35 cellular contexts compared by ENCODE assay signal in the genomic region with DNA sequence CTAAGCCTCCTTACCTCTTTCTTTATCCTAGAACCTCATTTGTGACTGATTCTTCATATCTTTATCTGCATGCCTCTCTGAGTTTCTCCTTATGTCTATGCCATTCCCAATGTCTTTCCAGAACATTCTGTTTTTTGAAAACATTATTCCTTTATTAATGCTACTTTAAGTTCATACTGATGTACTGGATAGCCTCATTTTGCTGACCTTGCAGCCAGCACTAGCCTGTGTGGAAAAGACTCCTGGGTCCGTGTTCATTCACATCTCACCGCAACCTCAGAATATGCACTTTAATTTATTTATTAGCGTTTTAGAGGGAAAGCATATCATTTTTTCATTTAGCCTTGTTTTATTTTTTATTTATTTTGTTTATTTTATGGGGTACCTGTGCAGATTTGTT.
DNase-seq lines count a peak whose midpoint lies in the region; ATAC-seq, FAIRE-seq and TF ChIP-seq lines count a peak whose summit lies in the region.
"Had no signal": no experiment of that assay in that cellular context is flagged by ENCODE, and none has a peak within 500 bp of the region (broad histone marks: within the 10 kb centered on the region; RNA-seq: fewer than 3 reads in every experiment).

No MANE protein-coding gene starts in this region.

- dilution Hi-C loops in IMR-90 (cut with HindIII; ENCODE audit: low sequenced_read_pairs, unreplicated experiment): no loop called here

- CTCF ChIA-PET in HepG2 (lab: Yijun Ruan, JAX; ENCODE audit: low intra/inter-chr PET ratio, low total read pairs) (no interaction called here), A549 (lab: Yijun Ruan, JAX) (no interaction called here), IMR-90 (lab: Yijun Ruan, JAX) (no interaction called here), K562 (lab: Yijun Ruan, JAX; ENCODE audit: low intra/inter-chr PET ratio) (no interaction called here)

- in situ Hi-C loops in HepG2 (cut with HindIII; ENCODE audit: extremely low pct_ligation_motif_present, low pct_unique_long_range_greater_than_20kb) (no loop called here), IMR-90 (cut with MboI; ENCODE audit: low sequenced_read_pairs) (no loop called here), K562 (cut with MboI) (no loop called here)

- no peak overlapping the region for H2BK20ac ChIP-seq in IMR-90 (ENCODE audit: low read depth, low read length)

- no peak overlapping the region for H2AK5ac ChIP-seq in IMR-90 (ENCODE audit: low read depth, low read length)

- no peak overlapping the region for H3K27ac Mint-ChIP-seq in progenitor cell of endocrine pancreas
- H3K27ac Mint-ChIP-seq: B cell; CD14-positive monocyte; CD4-positive, alpha-beta memory T cell; CD4-positive, alpha-beta T cell; CD4-positive, CD25-positive, alpha-beta regulatory T cell; CD8-positive, alpha-beta memory T cell; CD8-positive, alpha-beta T cell had no signal

- H3K9me3 ChIP-seq in HepG2 (ENCODE audit: low read length) (peaks cover 16% of the 10 kb centered on the region; the same call in 1 of the 2 replicates), right lobe of liver (no peaks in the 10 kb centered on the region), A549 (no peaks in the 10 kb centered on the region), IMR-90 (ENCODE audit: control insufficient read depth, insufficient read depth, low read length) (no peaks in the 10 kb centered on the region), K562 (replicated peaks; ENCODE audit: control insufficient read depth, insufficient read depth, low read depth, low read length) (no peaks in the 10 kb centered on the region)
- H3K9me3 ChIP-seq: BE2C had no signal

- H3K4me1 ChIP-seq in HepG2 (ENCODE audit: insufficient read depth, low read length) (no peaks in the 10 kb centered on the region), right lobe of liver (no peaks in the 10 kb centered on the region), A549 (no peaks in the 10 kb centered on the region), IMR-90 (ENCODE audit: control insufficient read depth, insufficient read depth, low read length) (no peaks in the 10 kb centered on the region), K562 (replicated peaks in 1 of 2; ENCODE audit: control insufficient read depth in 2 of 2, insufficient read depth in 2 of 2, low read length in 2 of 2) (no peaks in the 10 kb centered on the region)
- H3K4me1 ChIP-seq: BE2C; BLaER1; BLaER1 treated with 17β-estradiol and CSF1 and Interleukin-3, amounts not matched to agents 10 nM and 100 nM; Caco-2 had no signal

- H3K36me3 Mint-ChIP-seq in progenitor cell of endocrine pancreas (ENCODE audit: insufficient read depth): peaks cover 5% of the 10 kb centered on the region
- H3K36me3 Mint-ChIP-seq: CD14-positive monocyte; CD8-positive, alpha-beta T cell had no signal

- H4K8ac ChIP-seq in IMR-90 (ENCODE audit: low read depth in 2 of 2, low read length in 2 of 2): no peak overlapping the region

- H2BK15ac ChIP-seq in IMR-90 (ENCODE audit: low read depth, low read length): no peak overlapping the region

- H4K5ac ChIP-seq in IMR-90 (ENCODE audit: low read depth, low read length): no peak overlapping the region

- peaks cover 29% of the 10 kb centered on the region for H3K9me3 Mint-ChIP-seq in progenitor cell of endocrine pancreas (ENCODE audit: low read depth)

- H3K27me3 Mint-ChIP-seq in progenitor cell of endocrine pancreas: no peaks in the 10 kb centered on the region

- no peak overlapping the region for H2AK9ac ChIP-seq in IMR-90 (replicated peaks; ENCODE audit: low read depth, low read length, poor library complexity)

- BruUV-seq in HepG2 (replicated peaks; lab: Mats Ljungman, UMichigan) (no TSS peak), IMR-90 (replicated peaks; lab: Mats Ljungman, UMichigan) (no TSS peak), K562 (replicated peaks; lab: Mats Ljungman, UMichigan) (no TSS peak)

- H3K79me2 ChIP-seq in HepG2 (ENCODE audit: insufficient read depth, low read length): no peaks in the 10 kb centered on the region
- H3K79me2 ChIP-seq in K562 (ENCODE audit: control insufficient read depth, insufficient read depth, low read length): no peaks in the 10 kb centered on the region

- 38% methylated on average over 3 of the region's 3 CpGs for WGBS in HepG2 (ENCODE audit: low lambda C conversion rate)
- 90% methylated on average over 3 of the region's 3 CpGs for WGBS in right lobe of liver (ENCODE audit: insufficient coverage, low coverage, low lambda C conversion rate, missing lambda C conversion rate)
- 38% methylated on average over 3 of the region's 3 CpGs for WGBS in A549 (ENCODE audit: missing lambda C conversion rate)
- no CpG with 5 or more reads among the region's 3 CpGs for WGBS in IMR-90 (ENCODE audit: extremely low coverage in 2 of 2, insufficient read length in 1 of 2), 2 experiments
- 0% methylated on average over 3 of the region's 3 CpGs for WGBS in K562 (ENCODE audit: insufficient coverage, low coverage, missing lambda C conversion rate)

- no peak overlapping the region for H3K4ac ChIP-seq in IMR-90 (ENCODE audit: low read depth, low read length)

- H3K56ac ChIP-seq in IMR-90 (ENCODE audit: extremely low read depth, insufficient read depth, low read length): no peak overlapping the region

- TF ChIP-seq RAD21 in HepG2 (CRISPR knock-in tag; IDR thresholded peaks at IDR 0.05) (no peak), A549 (conservative IDR thresholded peaks at IDR 0.05 in 1 of 2, IDR thresholded peaks at IDR 0.05 in 1 of 2) (no peak), IMR-90 (IDR thresholded peaks at IDR 0.05; ENCODE audit: low read length) (no peak), K562 (CRISPR knock-in tag; conservative IDR thresholded peaks at IDR 0.05 in 1 of 2, IDR thresholded peaks at IDR 0.05 in 1 of 2) (no peak)

- H2BK5ac ChIP-seq in IMR-90 (ENCODE audit: low read depth, low read length, poor library complexity, severe bottlenecking): no peak overlapping the region

- H3K27me3 ChIP-seq in HepG2 (ENCODE audit: control insufficient read depth in 1 of 2, insufficient read depth in 2 of 2, low read length in 2 of 2) (no peaks in the 10 kb centered on the region), right lobe of liver (no peaks in the 10 kb centered on the region), IMR-90 (ENCODE audit: control insufficient read depth, insufficient read depth, low read length) (no peaks in the 10 kb centered on the region), K562 (ENCODE audit: control insufficient read depth in 2 of 2, insufficient read depth in 2 of 2, low read length in 2 of 2) (peaks cover 0 to 6% of the 10 kb centered on the region in 2 experiments; a peak in 1 of 5 replicates)
- H3K27me3 ChIP-seq: BE2C; BLaER1; BLaER1 treated with 17β-estradiol and CSF1 and Interleukin-3, amounts not matched to agents 10 nM and 100 nM had no signal

- DNase-seq in HepG2 (ENCODE audit: low spot score): no peak
- no peak for DNase-seq in right lobe of liver
- no peak for DNase-seq in A549 (ENCODE audit: low read depth in 1 of 2, low spot score in 1 of 2)
- no peak for DNase-seq in IMR-90
- no peak for DNase-seq in K562 (ENCODE audit: extremely low read depth in 1 of 4, low spot score in 3 of 4)
- no peak for DNase-seq in progenitor cell of endocrine pancreas (ENCODE audit: low spot score, unreplicated experiment)
- DNase-seq in GM12891 (ENCODE audit: insufficient read length, low spot score): no peak
- DNase-seq: 8988T; ACHN; AML-193; BE2C; C1 segment of cervical spinal cord; Caco-2; Calu3; CD4-positive, alpha-beta memory T cell; CD4-positive, alpha-beta T cell; CD4-positive, CD25-positive, alpha-beta regulatory T cell; CD8-positive, alpha-beta memory T cell; CD8-positive, alpha-beta T cell; COR-L47; DMS 273 treated with DMSO at 0.1 percent for 48 hours; DMS153; DMS53; DMS79; DMS79 treated with DMSO at 0.1 percent for 48 hours; DND-41; EL had no signal

- intact Hi-C loops in HepG2 (cut with micrococcal nuclease; ENCODE audit: unreplicated experiment) (no loop called here), right lobe of liver (cut with DNase I) (no loop called here), IMR-90 (cut with micrococcal nuclease) (no loop called here), K562 (cut with micrococcal nuclease) (no loop called here)

- TF ChIP-seq POLR2A in HepG2 (IDR thresholded peaks at IDR 0.05; ENCODE audit: insufficient read depth in 1 of 2, low read depth in 2 of 2, low read length in 2 of 2) (no peak), right lobe of liver (IDR thresholded peaks at IDR 0.05) (no peak), A549 (IDR thresholded peaks at IDR 0.05; ENCODE audit: low read length) (no peak), IMR-90 (IDR thresholded peaks at IDR 0.05; ENCODE audit: low read depth, low read length) (no peak), K562 (conservative IDR thresholded peaks at IDR 0.05) (no peak), GM12891 (IDR thresholded peaks at IDR 0.05; ENCODE audit: low read depth, low read length) (no peak)

- FAIRE-seq in HepG2 (lab: Jason Lieb, UNC) (no peak), A549 (lab: Jason Lieb, UNC) (no peak), K562 (lab: Jason Lieb, UNC) (no peak), GM12891 (lab: Jason Lieb, UNC) (no peak)
- FAIRE-seq: D721Med had no signal

- peaks cover 3% of the 10 kb centered on the region for H3K4me1 Mint-ChIP-seq in progenitor cell of endocrine pancreas (ENCODE audit: low read depth)
- H3K4me1 Mint-ChIP-seq: B cell; CD14-positive monocyte; CD4-positive, alpha-beta memory T cell; CD4-positive, CD25-positive, alpha-beta regulatory T cell; CD8-positive, alpha-beta memory T cell had no signal

- POLR2A ChIA-PET in HepG2 (lab: Yijun Ruan, JAX) (no interaction called here), A549 (lab: Yijun Ruan, JAX) (no interaction called here), IMR-90 (lab: Charles Lee; ENCODE audit: unreplicated experiment) (no interaction called here), K562 (lab: Yijun Ruan, JAX) (no interaction called here)

- TF ChIP-seq EP300 in HepG2 (IDR thresholded peaks at IDR 0.05; ENCODE audit: low read depth in 2 of 2, low read length in 2 of 2): no peak
- no peak for TF ChIP-seq EP300 in HepG2 (CRISPR knock-in tag; IDR thresholded peaks at IDR 0.05; ENCODE audit: borderline replicate concordance)
- no peak for TF ChIP-seq EP300 in A549 (IDR thresholded peaks at IDR 0.05)
- TF ChIP-seq EP300 in K562 (IDR thresholded peaks at IDR 0.05; ENCODE audit: low read length): no peak

- H3K9me1 ChIP-seq in IMR-90 (ENCODE audit: insufficient read depth, low read length): no peaks in the 10 kb centered on the region
- no peaks in the 10 kb centered on the region for H3K9me1 ChIP-seq in K562 (ENCODE audit: control insufficient read depth, insufficient read depth, low read length)

- no peak overlapping the region for H3K18ac ChIP-seq in IMR-90 (ENCODE audit: low read depth, low read length)

- H2AFZ ChIP-seq in HepG2 (ENCODE audit: low read length): no peak overlapping the region
- H2AFZ ChIP-seq in IMR-90 (replicated peaks; ENCODE audit: low read length, poor library complexity): no peak overlapping the region
- H2AFZ ChIP-seq in K562 (ENCODE audit: low read depth, low read length): no peak overlapping the region

- H3K4me3 ChIP-seq in HepG2 (replicated peaks in 1 of 3; ENCODE audit: insufficient read depth in 1 of 3, low read depth in 2 of 3, low read length in 3 of 3) (no peak overlapping the region), right lobe of liver (no peak overlapping the region), A549 (no peak overlapping the region), IMR-90 (ENCODE audit: insufficient read depth, low read depth, low read length) (no peak overlapping the region), K562 (no peak overlapping the region)
- H3K4me3 ChIP-seq: BLaER1; BLaER1 treated with 17β-estradiol and CSF1 and Interleukin-3, amounts not matched to agents 10 nM and 100 nM had no signal

- H3K9ac ChIP-seq in HepG2 (ENCODE audit: insufficient read depth, low read depth, low read length) (no peak overlapping the region), IMR-90 (ENCODE audit: low read depth, low read length) (no peak overlapping the region), K562 (ENCODE audit: insufficient read depth in 1 of 2, low read depth in 2 of 2, low read length in 2 of 2) (no peak overlapping the region)
- H3K9ac ChIP-seq: BLaER1; BLaER1 treated with 17β-estradiol and CSF1 and Interleukin-3, amounts not matched to agents 10 nM and 100 nM had no signal

- TF ChIP-seq CTCF in HepG2 (CRISPR knock-in tag; IDR thresholded peaks at IDR 0.05): no peak
- TF ChIP-seq CTCF in right lobe of liver (IDR thresholded peaks at IDR 0.05): no peak
- TF ChIP-seq CTCF in A549 (IDR thresholded peaks at IDR 0.05): no peak
- no peak for TF ChIP-seq CTCF in IMR-90 (conservative IDR thresholded peaks at IDR 0.05; ENCODE audit: low read depth, low read length)
- no peak for TF ChIP-seq CTCF in K562 (IDR thresholded peaks at IDR 0.05 in 2 of 3, conservative IDR thresholded peaks at IDR 0.05 in 1 of 3; ENCODE audit: insufficient read depth in 2 of 3, low read depth in 1 of 3, low read length in 3 of 3)
- no peak for TF ChIP-seq CTCF in progenitor cell of endocrine pancreas (IDR thresholded peaks at IDR 0.05; ENCODE audit: unreplicated experiment)

- no peak overlapping the region for H3K4me3 Mint-ChIP-seq in progenitor cell of endocrine pancreas (ENCODE audit: low read depth)
- H3K4me3 Mint-ChIP-seq: B cell; CD14-positive monocyte; CD4-positive, alpha-beta memory T cell; CD4-positive, alpha-beta T cell; CD4-positive, CD25-positive, alpha-beta regulatory T cell; CD8-positive, alpha-beta memory T cell; CD8-positive, alpha-beta T cell had no signal

- H4K91ac ChIP-seq in IMR-90 (ENCODE audit: insufficient read depth, low read depth, low read length): no peak overlapping the region

- H3K23ac ChIP-seq in IMR-90 (ENCODE audit: low read depth, low read length): no peak overlapping the region

- H3K36me3 ChIP-seq in HepG2 (replicated peaks in 1 of 2; ENCODE audit: control insufficient read depth in 1 of 2, insufficient read depth in 2 of 2, low read length in 2 of 2) (no peaks in the 10 kb centered on the region), right lobe of liver (no peaks in the 10 kb centered on the region), IMR-90 (ENCODE audit: control insufficient read depth, insufficient read depth, low read length) (no peaks in the 10 kb centered on the region), K562 (ENCODE audit: control insufficient read depth, insufficient read depth, low read length) (no peaks in the 10 kb centered on the region)
- H3K36me3 ChIP-seq: BE2C; BLaER1; BLaER1 treated with 17β-estradiol and CSF1 and Interleukin-3, amounts not matched to agents 10 nM and 100 nM had no signal

- H4K20me1 ChIP-seq in HepG2 (ENCODE audit: insufficient read depth, low read length) (no peaks in the 10 kb centered on the region), IMR-90 (ENCODE audit: insufficient read depth, low read length) (no peaks in the 10 kb centered on the region), K562 (replicated peaks; ENCODE audit: control insufficient read depth, insufficient read depth, low read length) (no peaks in the 10 kb centered on the region)
- H4K20me1 ChIP-seq: BLaER1; BLaER1 treated with 17β-estradiol and CSF1 and Interleukin-3, amounts not matched to agents 10 nM and 100 nM had no signal

- no peak overlapping the region for H3K4me2 ChIP-seq in HepG2 (ENCODE audit: low read depth, low read length)
- no peak overlapping the region for H3K4me2 ChIP-seq in A549
- H3K4me2 ChIP-seq in IMR-90 (ENCODE audit: low read depth, low read length): no peak overlapping the region
- H3K4me2 ChIP-seq in K562 (ENCODE audit: insufficient read depth, low read length): no peak overlapping the region
- H3K4me2 ChIP-seq: BLaER1; BLaER1 treated with 17β-estradiol and CSF1 and Interleukin-3, amounts not matched to agents 10 nM and 100 nM had no signal

- ATAC-seq in HepG2 (no peak), right lobe of liver (no peak), A549 (no peak), IMR-90 (ENCODE audit: low read depth) (no peak), K562 (no peak), GM18861 (IDR thresholded peaks at IDR 0.05; ENCODE audit: unreplicated experiment) (no peak)
- ATAC-seq: CD8-positive, alpha-beta T cell had no signal

- no peak overlapping the region for H3K14ac ChIP-seq in IMR-90 (replicated peaks; ENCODE audit: low read depth, low read length)

- no peaks in the 10 kb centered on the region for H3K79me1 ChIP-seq in IMR-90 (ENCODE audit: low read depth in 1 of 2, low read length in 2 of 2)

- H3K27ac ChIP-seq in HepG2 (ENCODE audit: extremely low read length, insufficient read depth, low read length) (no peak overlapping the region), right lobe of liver (no peak overlapping the region), A549 (no peak overlapping the region), IMR-90 (ENCODE audit: insufficient read depth, low read length) (no peak overlapping the region), K562 (ENCODE audit: extremely low read depth, low read depth, low read length) (no peak overlapping the region)
- H3K27ac ChIP-seq: 22Rv1; BLaER1; BLaER1 treated with 17β-estradiol and CSF1 and Interleukin-3, amounts not matched to agents 10 nM and 100 nM; C4-2B had no signal

- no peak overlapping the region for H2BK120ac ChIP-seq in IMR-90 (ENCODE audit: low read depth, low read length)

Comparison
In these comparisons a context has a peak if more than half of its experiments do, and no peak if none do; other contexts are left out.
1. Of the 241 proteins assayed by ChIP-seq in both HepG2 and K562: peak only in HepG2: MAFK; only in K562: none; in both: MAFF; in neither: 239.